In the genomic region with DNA sequence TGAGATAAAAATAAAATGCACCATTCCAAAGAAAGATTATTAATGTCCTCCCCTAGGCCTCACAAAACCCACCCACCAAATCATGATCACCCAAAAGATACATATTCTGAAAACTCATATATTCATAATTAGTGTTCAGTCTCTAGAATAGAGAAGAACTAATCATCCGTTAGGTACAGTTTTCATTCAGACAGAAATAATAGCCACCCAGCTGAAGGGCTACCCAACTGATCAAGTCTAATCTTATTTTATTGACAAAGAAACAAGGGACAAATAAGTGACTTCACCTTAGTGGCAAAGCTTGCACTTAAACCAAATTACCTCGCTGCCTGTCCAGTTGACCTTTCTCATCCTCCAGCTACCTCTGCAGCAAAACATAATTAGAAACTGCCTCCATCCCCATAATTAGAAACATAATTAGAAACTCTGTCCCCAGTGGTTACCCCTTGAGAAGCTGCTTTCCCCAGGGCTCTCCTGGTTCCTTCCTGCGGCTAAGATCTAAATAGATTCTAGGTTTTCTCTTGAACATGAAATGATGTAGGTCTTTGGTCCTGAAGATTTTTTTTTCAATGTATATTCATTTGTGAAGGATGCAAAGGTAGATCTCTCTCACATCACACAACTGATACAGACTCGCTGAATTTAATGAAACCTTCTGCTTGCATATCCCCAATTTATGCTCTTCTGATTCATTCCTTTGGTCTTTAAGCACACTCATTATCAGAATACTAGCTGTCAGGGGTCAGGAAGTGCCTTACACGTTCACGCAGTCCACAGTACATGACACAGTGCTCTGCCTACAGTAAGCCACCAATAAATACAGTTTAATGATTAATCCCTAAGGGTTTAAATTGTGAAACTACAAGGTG, we compare ENCODE assay signal across 9 cellular contexts. TPM values are rescaled to one million over a fixed set of nuclear protein-coding genes. Genes with fewer than 3 reads are reported as not detected.
DNase-seq lines count a peak whose midpoint lies in the region; ATAC-seq and TF ChIP-seq lines count a peak whose summit lies in the region.
"Had no signal": no experiment of that assay in that cellular context is flagged by ENCODE, and none has a peak within 500 bp of the region (broad histone marks: within the 10 kb centered on the region; RNA-seq: fewer than 3 reads in every experiment).

No MANE protein-coding gene starts in this region.

- peak overlapping the region; percentile 20 for H3K4me3 Mint-ChIP-seq in glutamatergic neuron (ENCODE audit: unreplicated experiment)

- H3K36me3 ChIP-seq in OCI-LY7 (ENCODE audit: insufficient read depth, low read length): peaks cover 11% of the 10 kb centered on the region

- no peaks in the 10 kb centered on the region for H3K9me2 ChIP-seq in OCI-LY7 (ENCODE audit: insufficient read depth, low read length)

- H3K36me3 Mint-ChIP-seq in glutamatergic neuron (ENCODE audit: unreplicated experiment): no peaks in the 10 kb centered on the region

- peaks cover 2% of the 10 kb centered on the region for H3K9me3 Mint-ChIP-seq in glutamatergic neuron (ENCODE audit: unreplicated experiment)

- H3K27me3 Mint-ChIP-seq in glutamatergic neuron (ENCODE audit: unreplicated experiment): peaks cover 2% of the 10 kb centered on the region

- no peak for TF ChIP-seq POLR2A in GM18505 (IDR thresholded peaks at IDR 0.05; ENCODE audit: borderline replicate concordance, extremely low read depth, insufficient read depth, insufficient read length)

- no peak overlapping the region for H2AFZ ChIP-seq in OCI-LY7 (ENCODE audit: low read length)

- ATAC-seq in GM18505 (IDR thresholded peaks at IDR 0.05; ENCODE audit: unreplicated experiment) (peak; percentile 82), HG03135 (IDR thresholded peaks at IDR 0.05; ENCODE audit: unreplicated experiment) (peak; percentile 90)

- TF ChIP-seq CTCF in GM20000 (IDR thresholded peaks at IDR 0.05; ENCODE audit: extremely low read depth, missing control alignments) (no peak), glutamatergic neuron (IDR thresholded peaks at IDR 0.05; ENCODE audit: partially characterized antibody, unreplicated experiment) (no peak), OCI-LY7 (conservative IDR thresholded peaks at IDR 0.05; ENCODE audit: low read length) (no peak)

- H3K27ac Mint-ChIP-seq in glutamatergic neuron (ENCODE audit: unreplicated experiment): peak overlapping the region; percentile 22

- intact Hi-C loops in OCI-LY7 (cut with micrococcal nuclease; ENCODE audit: unreplicated experiment) (no loop called here), posterior cingulate gyrus (cut with DNase I) (no loop called here)

- POLR2A ChIA-PET in OCI-LY7 (lab: Charles Lee): interaction anchor here (0.6 to 1.7 kb wide), 3 partner anchors 13 to 175 kb away, joined by 4 to 6 read pairs (median 5); no protein-coding TSS in a partner anchor

- H3K27ac ChIP-seq in OCI-LY7 (ENCODE audit: low read depth, low read length, poor library complexity, severe bottlenecking): no peak overlapping the region

- CTCF ChIA-PET in OCI-LY7 (lab: Charles Lee; ENCODE audit: unreplicated experiment): no interaction called here

- no peaks in the 10 kb centered on the region for H4K20me1 ChIP-seq in OCI-LY7 (ENCODE audit: insufficient read depth, low read length)

- no peak overlapping the region for H3K4me2 ChIP-seq in OCI-LY7 (ENCODE audit: low read length)

- H3K4me3 ChIP-seq in OCI-LY7 (ENCODE audit: low read depth, low read length, poor library complexity, severe bottlenecking): no peak overlapping the region

- peaks cover 16% of the 10 kb centered on the region for H3K4me1 Mint-ChIP-seq in glutamatergic neuron (ENCODE audit: low read depth, unreplicated experiment)

- no peaks in the 10 kb centered on the region for H3K79me2 ChIP-seq in OCI-LY7 (ENCODE audit: insufficient read depth, low read depth, low read length)

- peaks cover 1% of the 10 kb centered on the region for H3K4me1 ChIP-seq in OCI-LY7 (ENCODE audit: insufficient read depth, low read length, poor library complexity, severe bottlenecking)

- BruUV-seq in OCI-LY7 (replicated peaks; lab: Mats Ljungman, UMichigan): no TSS peak

- H3K9me3 ChIP-seq in OCI-LY7 (ENCODE audit: low read length): no peaks in the 10 kb centered on the region

- peak; percentile 17 for DNase-seq in GM20000 (ENCODE audit: low spot score)
- no peak for DNase-seq in glutamatergic neuron
- no peak for DNase-seq in OCI-LY7 (ENCODE audit: low spot score)
- DNase-seq in posterior cingulate gyrus: no peak
- no peak for DNase-seq in effector CD4-positive, alpha-beta T cell
- no peak for DNase-seq in RPMI8226
- DNase-seq: NCI-H1105 treated with DMSO at 0.1 percent for 48 hours had no signal

RNA-seq across cellular contexts. Expression of a gene that starts 46.3 kb away (rescaled TPM):
- total RNA-seq in glutamatergic neuron (ENCODE audit: unreplicated experiment) (93.4 TPM), OCI-LY7 (2022) (93.1 and 94.9 TPM in 2 replicates)
- total RNA-seq in OCI-LY7 (2014; rRNA removed; shearing (Covaris generic)): 82.9 and 95.4 TPM in 2 replicates

RNA-seq across cellular contexts. Expression of a gene that starts 58.4 kb away (rescaled TPM):
- total RNA-seq in glutamatergic neuron (ENCODE audit: unreplicated experiment): 1.8 TPM
- total RNA-seq in OCI-LY7 (2014; rRNA removed; shearing (Covaris generic)): not detected in 2 replicates
- total RNA-seq in OCI-LY7 (2022): not detected in 2 replicates
